15 cellular contexts compared by ENCODE assay signal in genomic region chr2:204437815-204438766, GRCh38.
"Had no signal": no experiment of that assay in that cellular context is flagged by ENCODE, and none has a peak within 500 bp of the region (broad histone marks: within the 10 kb centered on the region; RNA-seq: fewer than 3 reads in every experiment).

No MANE protein-coding gene starts in this region.

- H3K27ac Mint-ChIP-seq: activated T-helper 2 cell treated with anti-CD3 and anti-CD28 coated beads, Interferon-gamma antibody, Interleukin-2, Interleukin-4, amounts not matched to agents 10 μg/mL and 5 μg/mL and 100 μg/mL, durations not matched to agents 14 hours and 24 hours and 36 hours had no signal

- H3K36me3 Mint-ChIP-seq: naive B cell had no signal

- H3K9me3 ChIP-seq: adrenal gland, sigmoid colon, thoracic aorta had no signal

- FAIRE-seq: urothelium cell line had no signal

- H3K4me3 ChIP-seq: adrenal gland, sigmoid colon, thoracic aorta had no signal

- H3K9me3 Mint-ChIP-seq: activated T-helper 2 cell treated with anti-CD3 and anti-CD28 coated beads, Interferon-gamma antibody, Interleukin-2, Interleukin-4, amounts not matched to agents 10 μg/mL and 5 μg/mL and 100 μg/mL, durations not matched to agents 14 hours and 24 hours and 36 hours; stimulated activated naive CD8-positive, alpha-beta T cell treated with anti-CD3 and anti-CD28 coated beads, Interleukin-15, amount 100 ng/mL, for 72 hours had no signal

- DNase-seq: activated naive CD4-positive, alpha-beta T cell treated with anti-CD3 and anti-CD28 coated beads, Interleukin-2, amount 50 U/mL, for 16 hours; adrenal gland; central memory CD4-positive, alpha-beta T cell; cortex of kidney; hippocampal formation; naive B cell; occipital lobe; sigmoid colon; stimulated activated CD8-positive, alpha-beta memory T cell treated with anti-CD3 and anti-CD28 coated beads, Interleukin-4, amount 100 ng/mL, for 48 hours; stimulated activated naive CD8-positive, alpha-beta T cell treated with anti-CD3 and anti-CD28 coated beads, Interleukin-15, amount 100 ng/mL, for 72 hours had no signal

- H3K27ac ChIP-seq: adrenal gland, sigmoid colon, thoracic aorta had no signal

- H3K27me3 ChIP-seq: adrenal gland, sigmoid colon had no signal

- H3K4me1 ChIP-seq: adrenal gland had no signal

- H3K4me1 Mint-ChIP-seq: naive B cell; stimulated activated naive CD8-positive, alpha-beta T cell treated with anti-CD3 and anti-CD28 coated beads, Interleukin-15, amount 100 ng/mL, for 72 hours had no signal

- ATAC-seq: activated CD4-positive, CD25-positive, alpha-beta regulatory T cell treated with anti-CD3 and anti-CD28 coated beads, Interleukin-2, amount 50 U/mL, for 24 hours; esophagus mucosa; stimulated activated naive CD8-positive, alpha-beta T cell treated with anti-CD3 and anti-CD28 coated beads, Interleukin-15, amount 100 ng/mL, for 72 hours had no signal

- H3K36me3 ChIP-seq: adrenal gland, sigmoid colon, thoracic aorta had no signal

- H3K4me3 Mint-ChIP-seq: naive B cell; stimulated activated naive CD8-positive, alpha-beta T cell treated with anti-CD3 and anti-CD28 coated beads, Interleukin-15, amount 100 ng/mL, for 72 hours had no signal
